Comparison of ENCODE assay signal across 1 cellular context in the genomic region with DNA sequence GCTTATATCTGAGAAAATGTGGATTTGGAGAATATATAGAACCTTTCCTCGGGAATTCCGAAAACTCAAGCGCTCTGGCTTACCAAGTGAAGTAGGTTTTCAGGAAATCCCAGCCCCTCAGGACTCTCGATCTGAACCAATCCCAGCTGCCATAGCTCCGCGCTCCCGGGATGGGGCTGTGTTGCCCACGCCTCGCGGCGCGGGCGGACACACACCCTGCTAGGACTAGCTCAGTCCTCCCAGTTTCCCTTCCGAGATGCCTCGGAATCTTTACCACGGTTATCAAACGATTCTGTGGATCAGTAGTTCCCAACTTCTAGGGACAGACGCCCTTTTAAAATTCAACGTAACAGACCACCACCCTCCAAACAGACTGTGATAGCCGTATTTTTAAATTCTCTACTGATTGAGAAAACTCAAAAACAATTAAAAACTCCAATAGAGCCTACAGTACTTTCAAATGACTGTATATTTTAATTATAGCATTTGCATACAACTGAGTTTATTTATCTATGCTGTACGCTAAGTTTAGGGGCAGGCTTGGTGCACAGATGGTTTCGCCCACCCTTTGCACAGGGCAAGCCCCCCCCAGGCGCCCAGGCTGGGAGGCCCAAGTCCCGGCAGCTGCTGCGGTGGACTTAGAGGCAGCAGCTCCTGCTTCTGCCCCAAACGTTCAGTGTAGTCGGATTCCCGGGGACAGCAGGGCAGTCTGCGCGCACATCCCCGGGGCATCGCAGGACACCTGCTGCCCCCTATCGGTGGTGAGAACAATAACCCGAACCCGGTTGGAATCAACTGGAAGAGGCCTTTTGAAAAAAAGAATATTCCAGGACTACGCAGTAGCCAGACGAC.
TF ChIP-seq lines count a peak whose summit lies in the region.

No MANE protein-coding gene starts in this region.

TF ChIP-seq in HEK293, 187 proteins besides CTCF, POLR2A, EP300 and RAD21 (continues in another document):
- TF ChIP-seq, protein P1, sequence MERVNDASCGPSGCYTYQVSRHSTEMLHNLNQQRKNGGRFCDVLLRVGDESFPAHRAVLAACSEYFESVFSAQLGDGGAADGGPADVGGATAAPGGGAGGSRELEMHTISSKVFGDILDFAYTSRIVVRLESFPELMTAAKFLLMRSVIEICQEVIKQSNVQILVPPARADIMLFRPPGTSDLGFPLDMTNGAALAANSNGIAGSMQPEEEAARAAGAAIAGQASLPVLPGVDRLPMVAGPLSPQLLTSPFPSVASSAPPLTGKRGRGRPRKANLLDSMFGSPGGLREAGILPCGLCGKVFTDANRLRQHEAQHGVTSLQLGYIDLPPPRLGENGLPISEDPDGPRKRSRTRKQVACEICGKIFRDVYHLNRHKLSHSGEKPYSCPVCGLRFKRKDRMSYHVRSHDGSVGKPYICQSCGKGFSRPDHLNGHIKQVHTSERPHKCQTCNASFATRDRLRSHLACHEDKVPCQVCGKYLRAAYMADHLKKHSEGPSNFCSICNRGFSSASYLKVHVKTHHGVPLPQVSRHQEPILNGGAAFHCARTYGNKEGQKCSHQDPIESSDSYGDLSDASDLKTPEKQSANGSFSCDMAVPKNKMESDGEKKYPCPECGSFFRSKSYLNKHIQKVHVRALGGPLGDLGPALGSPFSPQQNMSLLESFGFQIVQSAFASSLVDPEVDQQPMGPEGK (tag by site-specific recombination; IDR thresholded peaks at IDR 0.05), result peak; percentile 55; the same call in 1 of the 2 replicates
- TF ChIP-seq, protein P2, sequence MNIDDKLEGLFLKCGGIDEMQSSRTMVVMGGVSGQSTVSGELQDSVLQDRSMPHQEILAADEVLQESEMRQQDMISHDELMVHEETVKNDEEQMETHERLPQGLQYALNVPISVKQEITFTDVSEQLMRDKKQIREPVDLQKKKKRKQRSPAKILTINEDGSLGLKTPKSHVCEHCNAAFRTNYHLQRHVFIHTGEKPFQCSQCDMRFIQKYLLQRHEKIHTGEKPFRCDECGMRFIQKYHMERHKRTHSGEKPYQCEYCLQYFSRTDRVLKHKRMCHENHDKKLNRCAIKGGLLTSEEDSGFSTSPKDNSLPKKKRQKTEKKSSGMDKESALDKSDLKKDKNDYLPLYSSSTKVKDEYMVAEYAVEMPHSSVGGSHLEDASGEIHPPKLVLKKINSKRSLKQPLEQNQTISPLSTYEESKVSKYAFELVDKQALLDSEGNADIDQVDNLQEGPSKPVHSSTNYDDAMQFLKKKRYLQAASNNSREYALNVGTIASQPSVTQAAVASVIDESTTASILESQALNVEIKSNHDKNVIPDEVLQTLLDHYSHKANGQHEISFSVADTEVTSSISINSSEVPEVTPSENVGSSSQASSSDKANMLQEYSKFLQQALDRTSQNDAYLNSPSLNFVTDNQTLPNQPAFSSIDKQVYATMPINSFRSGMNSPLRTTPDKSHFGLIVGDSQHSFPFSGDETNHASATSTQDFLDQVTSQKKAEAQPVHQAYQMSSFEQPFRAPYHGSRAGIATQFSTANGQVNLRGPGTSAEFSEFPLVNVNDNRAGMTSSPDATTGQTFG (tag by site-specific recombination; IDR thresholded peaks at IDR 0.05; ENCODE audit: borderline replicate concordance), result no peak
- no peak for TF ChIP-seq ZNF560 (tag by site-specific recombination; IDR thresholded peaks at IDR 0.05; ENCODE audit: borderline replicate concordance)
- TF ChIP-seq, protein P3, sequence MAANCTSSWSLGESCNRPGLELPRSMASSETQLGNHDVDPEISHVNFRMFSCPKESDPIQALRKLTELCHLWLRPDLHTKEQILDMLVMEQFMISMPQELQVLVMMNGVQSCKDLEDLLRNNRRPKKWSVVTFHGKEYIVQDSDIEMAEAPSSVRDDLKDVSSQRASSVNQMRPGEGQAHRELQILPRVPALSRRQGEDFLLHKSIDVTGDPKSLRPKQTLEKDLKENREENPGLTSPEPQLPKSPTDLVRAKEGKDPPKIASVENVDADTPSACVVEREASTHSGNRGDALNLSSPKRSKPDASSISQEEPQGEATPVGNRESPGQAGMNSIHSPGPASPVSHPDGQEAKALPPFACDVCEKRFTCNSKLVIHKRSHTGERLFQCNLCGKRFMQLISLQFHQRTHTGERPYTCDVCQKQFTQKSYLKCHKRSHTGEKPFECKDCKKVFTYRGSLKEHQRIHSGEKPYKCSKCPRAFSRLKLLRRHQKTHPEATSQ (tag by site-specific recombination; IDR thresholded peaks at IDR 0.05), result no peak
- TF ChIP-seq ZNF214 (tag by site-specific recombination; IDR thresholded peaks at IDR 0.05; ENCODE audit: borderline replicate concordance), result no peak
- peak; percentile 19; the same call in 1 of the 2 replicates for TF ChIP-seq ZNF654 (tag by site-specific recombination; IDR thresholded peaks at IDR 0.05; ENCODE audit: low read depth)
- TF ChIP-seq ZNF174 (tag by site-specific recombination; IDR thresholded peaks at IDR 0.05), result no peak
- TF ChIP-seq ZFHX2 (tag by site-specific recombination; conservative IDR thresholded peaks at IDR 0.05), result peak; percentile 46
- TF ChIP-seq EGR2 (tag by site-specific recombination; IDR thresholded peaks at IDR 0.05; ENCODE audit: low read depth), result 0 out of 2 replicates have a peak, but pooled peaks have one; percentile 25
- no peak for TF ChIP-seq ZBTB1 (tag by site-specific recombination; IDR thresholded peaks at IDR 0.05)
- no peak for TF ChIP-seq ZNF785 (tag by site-specific recombination; IDR thresholded peaks at IDR 0.05)
- TF ChIP-seq, protein P4, sequence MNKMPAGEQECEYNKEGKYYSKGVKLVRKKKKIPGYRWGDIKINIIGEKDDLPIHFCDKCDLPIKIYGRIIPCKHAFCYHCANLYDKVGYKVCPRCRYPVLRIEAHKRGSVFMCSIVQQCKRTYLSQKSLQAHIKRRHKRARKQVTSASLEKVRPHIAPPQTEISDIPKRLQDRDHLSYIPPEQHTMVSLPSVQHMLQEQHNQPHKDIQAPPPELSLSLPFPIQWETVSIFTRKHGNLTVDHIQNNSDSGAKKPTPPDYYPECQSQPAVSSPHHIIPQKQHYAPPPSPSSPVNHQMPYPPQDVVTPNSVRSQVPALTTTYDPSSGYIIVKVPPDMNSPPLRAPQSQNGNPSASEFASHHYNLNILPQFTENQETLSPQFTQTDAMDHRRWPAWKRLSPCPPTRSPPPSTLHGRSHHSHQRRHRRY (tag by site-specific recombination; IDR thresholded peaks at IDR 0.05), result no peak
- no peak for TF ChIP-seq ZNF544 (tag by site-specific recombination; IDR thresholded peaks at IDR 0.05)
- no peak for TF ChIP-seq ZNF426 (tag by site-specific recombination; IDR thresholded peaks at IDR 0.05)
- peak; percentile 82 for TF ChIP-seq ZBTB17 (tag by site-specific recombination; IDR thresholded peaks at IDR 0.05)
- TF ChIP-seq ZNF324 (tag by site-specific recombination; IDR thresholded peaks at IDR 0.05), result no peak
- TF ChIP-seq ZNF169 (tag by site-specific recombination; IDR thresholded peaks at IDR 0.05), result no peak
- TF ChIP-seq ZBTB8A (tag by site-specific recombination; IDR thresholded peaks at IDR 0.05), result peak; percentile 67
- 0 out of 2 replicates have a peak, but pooled peaks have one; percentile 22 for TF ChIP-seq ZXDB (tag by site-specific recombination; IDR thresholded peaks at IDR 0.05)
- TF ChIP-seq, protein P5, sequence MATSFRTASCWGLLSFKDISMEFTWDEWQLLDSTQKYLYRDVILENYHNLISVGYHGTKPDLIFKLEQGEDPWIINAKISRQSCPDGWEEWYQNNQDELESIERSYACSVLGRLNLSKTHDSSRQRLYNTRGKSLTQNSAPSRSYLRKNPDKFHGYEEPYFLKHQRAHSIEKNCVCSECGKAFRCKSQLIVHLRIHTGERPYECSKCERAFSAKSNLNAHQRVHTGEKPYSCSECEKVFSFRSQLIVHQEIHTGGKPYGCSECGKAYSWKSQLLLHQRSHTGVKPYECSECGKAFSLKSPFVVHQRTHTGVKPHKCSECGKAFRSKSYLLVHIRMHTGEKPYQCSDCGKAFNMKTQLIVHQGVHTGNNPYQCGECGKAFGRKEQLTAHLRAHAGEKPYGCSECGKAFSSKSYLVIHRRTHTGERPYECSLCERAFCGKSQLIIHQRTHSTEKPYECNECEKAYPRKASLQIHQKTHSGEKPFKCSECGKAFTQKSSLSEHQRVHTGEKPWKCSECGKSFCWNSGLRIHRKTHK (tag by site-specific recombination; IDR thresholded peaks at IDR 0.05), result no peak
- TF ChIP-seq ZNF211 (tag by site-specific recombination; IDR thresholded peaks at IDR 0.05; ENCODE audit: low read depth), result no peak
- no peak for TF ChIP-seq KLF9 (tag by site-specific recombination; IDR thresholded peaks at IDR 0.05; ENCODE audit: low read depth)
- TF ChIP-seq, protein P6, sequence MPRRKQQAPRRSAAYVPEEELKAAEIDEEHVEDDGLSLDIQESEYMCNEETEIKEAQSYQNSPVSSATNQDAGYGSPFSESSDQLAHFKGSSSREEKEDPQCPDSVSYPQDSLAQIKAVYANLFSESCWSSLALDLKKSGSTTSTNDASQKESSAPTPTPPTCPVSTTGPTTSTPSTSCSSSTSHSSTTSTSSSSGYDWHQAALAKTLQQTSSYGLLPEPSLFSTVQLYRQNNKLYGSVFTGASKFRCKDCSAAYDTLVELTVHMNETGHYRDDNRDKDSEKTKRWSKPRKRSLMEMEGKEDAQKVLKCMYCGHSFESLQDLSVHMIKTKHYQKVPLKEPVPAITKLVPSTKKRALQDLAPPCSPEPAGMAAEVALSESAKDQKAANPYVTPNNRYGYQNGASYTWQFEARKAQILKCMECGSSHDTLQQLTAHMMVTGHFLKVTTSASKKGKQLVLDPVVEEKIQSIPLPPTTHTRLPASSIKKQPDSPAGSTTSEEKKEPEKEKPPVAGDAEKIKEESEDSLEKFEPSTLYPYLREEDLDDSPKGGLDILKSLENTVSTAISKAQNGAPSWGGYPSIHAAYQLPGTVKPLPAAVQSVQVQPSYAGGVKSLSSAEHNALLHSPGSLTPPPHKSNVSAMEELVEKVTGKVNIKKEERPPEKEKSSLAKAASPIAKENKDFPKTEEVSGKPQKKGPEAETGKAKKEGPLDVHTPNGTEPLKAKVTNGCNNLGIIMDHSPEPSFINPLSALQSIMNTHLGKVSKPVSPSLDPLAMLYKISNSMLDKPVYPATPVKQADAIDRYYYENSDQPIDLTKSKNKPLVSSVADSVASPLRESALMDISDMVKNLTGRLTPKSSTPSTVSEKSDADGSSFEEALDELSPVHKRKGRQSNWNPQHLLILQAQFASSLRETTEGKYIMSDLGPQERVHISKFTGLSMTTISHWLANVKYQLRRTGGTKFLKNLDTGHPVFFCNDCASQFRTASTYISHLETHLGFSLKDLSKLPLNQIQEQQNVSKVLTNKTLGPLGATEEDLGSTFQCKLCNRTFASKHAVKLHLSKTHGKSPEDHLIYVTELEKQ (tag by site-specific recombination; IDR thresholded peaks at IDR 0.05; ENCODE audit: borderline replicate concordance), result no peak
- peak; percentile 36; the same call in 1 of the 2 replicates for TF ChIP-seq KLF8 (tag by site-specific recombination; IDR thresholded peaks at IDR 0.05)
- TF ChIP-seq ZNF76 (tag by site-specific recombination; IDR thresholded peaks at IDR 0.05; ENCODE audit: borderline replicate concordance, low read depth), result peak; percentile 40; the same call in 1 of the 2 replicates
- TF ChIP-seq, protein P7, sequence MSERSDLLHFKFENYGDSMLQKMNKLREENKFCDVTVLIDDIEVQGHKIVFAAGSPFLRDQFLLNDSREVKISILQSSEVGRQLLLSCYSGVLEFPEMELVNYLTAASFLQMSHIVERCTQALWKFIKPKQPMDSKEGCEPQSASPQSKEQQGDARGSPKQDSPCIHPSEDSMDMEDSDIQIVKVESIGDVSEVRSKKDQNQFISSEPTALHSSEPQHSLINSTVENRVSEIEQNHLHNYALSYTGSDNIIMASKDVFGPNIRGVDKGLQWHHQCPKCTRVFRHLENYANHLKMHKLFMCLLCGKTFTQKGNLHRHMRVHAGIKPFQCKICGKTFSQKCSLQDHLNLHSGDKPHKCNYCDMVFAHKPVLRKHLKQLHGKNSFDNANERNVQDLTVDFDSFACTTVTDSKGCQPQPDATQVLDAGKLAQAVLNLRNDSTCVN (tag by site-specific recombination; optimal IDR thresholded peaks at IDR 0.05), result peak; percentile 53
- TF ChIP-seq ZNF501 (tag by site-specific recombination; IDR thresholded peaks at IDR 0.05), result peak; percentile 65
- TF ChIP-seq ZSCAN30 (tag by site-specific recombination; IDR thresholded peaks at IDR 0.05), result 0 out of 2 replicates have a peak, but pooled peaks have one; percentile 54
- no peak for TF ChIP-seq ZNF391 (tag by site-specific recombination; IDR thresholded peaks at IDR 0.05; ENCODE audit: borderline replicate concordance, low read depth)
- TF ChIP-seq, protein P8, sequence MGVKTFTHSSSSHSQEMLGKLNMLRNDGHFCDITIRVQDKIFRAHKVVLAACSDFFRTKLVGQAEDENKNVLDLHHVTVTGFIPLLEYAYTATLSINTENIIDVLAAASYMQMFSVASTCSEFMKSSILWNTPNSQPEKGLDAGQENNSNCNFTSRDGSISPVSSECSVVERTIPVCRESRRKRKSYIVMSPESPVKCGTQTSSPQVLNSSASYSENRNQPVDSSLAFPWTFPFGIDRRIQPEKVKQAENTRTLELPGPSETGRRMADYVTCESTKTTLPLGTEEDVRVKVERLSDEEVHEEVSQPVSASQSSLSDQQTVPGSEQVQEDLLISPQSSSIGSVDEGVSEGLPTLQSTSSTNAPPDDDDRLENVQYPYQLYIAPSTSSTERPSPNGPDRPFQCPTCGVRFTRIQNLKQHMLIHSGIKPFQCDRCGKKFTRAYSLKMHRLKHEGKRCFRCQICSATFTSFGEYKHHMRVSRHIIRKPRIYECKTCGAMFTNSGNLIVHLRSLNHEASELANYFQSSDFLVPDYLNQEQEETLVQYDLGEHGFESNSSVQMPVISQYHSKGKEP (tag by site-specific recombination; IDR thresholded peaks at IDR 0.05), result no peak
- no peak for TF ChIP-seq BCL11A (tag by site-specific recombination; IDR thresholded peaks at IDR 0.05; ENCODE audit: low read depth)
- TF ChIP-seq ZNF623 (tag by site-specific recombination; IDR thresholded peaks at IDR 0.05), result no peak
- no peak for TF ChIP-seq ZNF239 (tag by site-specific recombination; IDR thresholded peaks at IDR 0.05)
- no peak for TF ChIP-seq ZNF223 (tag by site-specific recombination; IDR thresholded peaks at IDR 0.05)
- peak; percentile 89 for TF ChIP-seq ZBTB20 (tag by site-specific recombination; IDR thresholded peaks at IDR 0.05)
- TF ChIP-seq HOXA7 (CRISPR knock-in tag; IDR thresholded peaks at IDR 0.05; ENCODE audit: borderline replicate concordance), result no peak
- peak; percentile 59 for TF ChIP-seq ZNF335 (tag by site-specific recombination; conservative IDR thresholded peaks at IDR 0.05)
- TF ChIP-seq, protein P9, sequence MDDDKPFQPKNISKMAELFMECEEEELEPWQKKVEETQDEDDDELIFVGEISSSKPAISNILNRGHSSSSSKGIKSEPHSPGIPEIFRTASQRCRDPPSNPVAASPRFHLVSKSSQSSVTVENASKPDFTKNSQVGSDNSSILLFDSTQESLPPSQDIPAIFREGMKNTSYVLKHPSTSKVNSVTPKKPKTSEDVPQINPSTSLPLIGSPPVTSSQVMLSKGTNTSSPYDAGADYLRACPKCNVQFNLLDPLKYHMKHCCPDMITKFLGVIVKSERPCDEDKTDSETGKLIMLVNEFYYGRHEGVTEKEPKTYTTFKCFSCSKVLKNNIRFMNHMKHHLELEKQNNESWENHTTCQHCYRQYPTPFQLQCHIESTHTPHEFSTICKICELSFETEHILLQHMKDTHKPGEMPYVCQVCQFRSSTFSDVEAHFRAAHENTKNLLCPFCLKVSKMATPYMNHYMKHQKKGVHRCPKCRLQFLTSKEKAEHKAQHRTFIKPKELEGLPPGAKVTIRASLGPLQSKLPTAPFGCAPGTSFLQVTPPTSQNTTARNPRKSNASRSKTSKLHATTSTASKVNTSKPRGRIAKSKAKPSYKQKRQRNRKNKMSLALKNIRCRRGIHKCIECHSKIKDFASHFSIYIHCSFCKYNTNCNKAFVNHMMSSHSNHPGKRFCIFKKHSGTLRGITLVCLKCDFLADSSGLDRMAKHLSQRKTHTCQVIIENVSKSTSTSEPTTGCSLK (tag by site-specific recombination; IDR thresholded peaks at IDR 0.05), result no peak
- 0 out of 2 replicates have a peak, but pooled peaks have one; percentile 25 for TF ChIP-seq SP7 (tag by site-specific recombination; IDR thresholded peaks at IDR 0.05)
- no peak for TF ChIP-seq ZNF747 (tag by site-specific recombination; IDR thresholded peaks at IDR 0.05)
